18 cellular contexts compared by ENCODE assay signal in genomic region chr3:78161736-78162135, GRCh38.
DNase-seq lines count a peak whose midpoint lies in the region; ATAC-seq, FAIRE-seq and TF ChIP-seq lines count a peak whose summit lies in the region.
"Had no signal": no experiment of that assay in that cellular context is flagged by ENCODE, and none has a peak within 500 bp of the region (broad histone marks: within the 10 kb centered on the region; RNA-seq: fewer than 3 reads in every experiment).

No MANE protein-coding gene starts in this region.

- H3K4me3 ChIP-seq in H1 (ENCODE audit: extremely low read depth in 1 of 4, insufficient read depth in 2 of 4, low read depth in 3 of 4, low read length in 4 of 4) (no peak overlapping the region), trophoblast cell (ENCODE audit: low read depth, low read length) (no peak overlapping the region)

- H3K23ac ChIP-seq in H1 (ENCODE audit: insufficient read length) (no peak overlapping the region), trophoblast cell (ENCODE audit: low read length) (no peak overlapping the region)

- no peak overlapping the region for H3K4ac ChIP-seq in H1 (replicated peaks; ENCODE audit: insufficient read length, low read depth, low read length)
- H3K4ac ChIP-seq in trophoblast cell (ENCODE audit: low read depth, low read length) = no peak overlapping the region

- H2AK5ac ChIP-seq in H1 (ENCODE audit: low read depth, low read length) (no peak overlapping the region), trophoblast cell (ENCODE audit: low read length) (no peak overlapping the region)

- TF ChIP-seq CTCF in H1 (IDR thresholded peaks at IDR 0.05; ENCODE audit: control extremely low read depth in 1 of 3, insufficient read depth in 1 of 3, low read depth in 1 of 3, low read length in 3 of 3) = no peak

- H4K12ac ChIP-seq in trophoblast cell (ENCODE audit: low read depth, low read length) = no peak overlapping the region

- H4K5ac ChIP-seq in H1 (ENCODE audit: insufficient read length, low read depth, low read length) = no peak overlapping the region

- CTCF ChIA-PET in H1 (lab: Charles Lee; ENCODE audit: partially characterized antibody) = no interaction called here

- H2BK5ac ChIP-seq in H1 (ENCODE audit: low read depth, low read length) (no peak overlapping the region), trophoblast cell (ENCODE audit: low read depth, low read length, poor library complexity) (no peak overlapping the region)

- no peak overlapping the region for H2BK120ac ChIP-seq in H1 (replicated peaks; ENCODE audit: low read depth, low read length)
- peak overlapping the region; percentile 13 for H2BK120ac ChIP-seq in trophoblast cell (ENCODE audit: insufficient read depth, low read length, poor library complexity)

- H2BK20ac ChIP-seq in H1 (ENCODE audit: low read length) = no peak overlapping the region

- no peak overlapping the region for H3K56ac ChIP-seq in H1 (replicated peaks; ENCODE audit: insufficient read length, low read depth, low read length)

- H3K27me3 ChIP-seq in H1 (replicated peaks in 1 of 4; ENCODE audit: control insufficient read depth in 3 of 4, extremely low read depth in 1 of 4, insufficient read depth in 3 of 4, low read length in 3 of 4) (no peaks in the 10 kb centered on the region), trophoblast cell (ENCODE audit: insufficient read depth, low read length) (no peaks in the 10 kb centered on the region)

- H2AFZ ChIP-seq in H1 (ENCODE audit: low read length) (peak overlapping the region; percentile 12; the same call in 1 of the 2 replicates), trophoblast cell (ENCODE audit: insufficient read depth, low read length, poor library complexity) (no peak overlapping the region)

- H3K9me3 ChIP-seq in H1 (ENCODE audit: insufficient read depth in 2 of 2, low read depth in 1 of 2, low read length in 1 of 2) (no peaks in the 10 kb centered on the region), trophoblast cell (ENCODE audit: insufficient read depth, low read depth, low read length) (no peaks in the 10 kb centered on the region)

- H3K4me1 ChIP-seq in H1 (replicated peaks in 1 of 4; ENCODE audit: control insufficient read depth in 3 of 4, insufficient read depth in 4 of 4, low read length in 3 of 4) = no peaks in the 10 kb centered on the region
- H3K4me1 ChIP-seq in trophoblast cell (ENCODE audit: control insufficient read depth in 1 of 2, insufficient read depth in 2 of 2, low read length in 2 of 2) = no peaks in the 10 kb centered on the region

- no peaks in the 10 kb centered on the region; the same call in 1 of the 2 replicates for H3K23me2 ChIP-seq in H1 (ENCODE audit: low read depth, low read length)

- H2BK12ac ChIP-seq in H1 (ENCODE audit: low read depth, low read length) = no peak overlapping the region
- no peak overlapping the region for H2BK12ac ChIP-seq in trophoblast cell (ENCODE audit: low read length)

- no peaks in the 10 kb centered on the region for H4K20me1 ChIP-seq in H1 (replicated peaks in 1 of 2; ENCODE audit: control insufficient read depth in 1 of 2, insufficient read depth in 2 of 2, low read length in 2 of 2)

- POLR2A ChIA-PET in H1 (lab: Charles Lee; ENCODE audit: partially characterized antibody) = no interaction called here

- H4K8ac ChIP-seq in H1 (ENCODE audit: extremely low read depth, insufficient read depth, low read length) (no peak overlapping the region), trophoblast cell (ENCODE audit: low read depth, low read length) (peak overlapping the region; percentile 28)

- 82% methylated on average over 4 of the region's 4 CpGs; no CpG with 5 or more reads in 1 of the 2 experiments for WGBS in H1 (ENCODE audit: extremely low coverage in 1 of 2, insufficient coverage in 1 of 2, insufficient read length in 1 of 2, insufficient replicate concordance in 2 of 2, low coverage in 1 of 2, low lambda C conversion rate in 2 of 2, missing lambda C conversion rate in 1 of 2), 2 experiments
- no CpG with 5 or more reads among the region's 4 CpGs for WGBS in trophoblast cell (ENCODE audit: extremely low coverage, insufficient coverage, insufficient read length)

- H3K4me2 ChIP-seq in H1 (ENCODE audit: insufficient read depth in 1 of 2, low read depth in 2 of 2, low read length in 2 of 2) = no peak overlapping the region
- H3K4me2 ChIP-seq in trophoblast cell (ENCODE audit: low read length) = no peak overlapping the region

- FAIRE-seq in H1 (lab: Jason Lieb, UNC) = no peak
- FAIRE-seq: GM12892, GM18507 had no signal

- TF ChIP-seq POLR2A in H1 (IDR thresholded peaks at IDR 0.05; ENCODE audit: control extremely low read depth in 1 of 2, low read depth in 2 of 2, low read length in 2 of 2) = no peak

- H2BK15ac ChIP-seq in H1 (ENCODE audit: low read length) = no peak overlapping the region

- no peak overlapping the region for H4K91ac ChIP-seq in H1 (replicated peaks; ENCODE audit: insufficient read length, low read length)
- H4K91ac ChIP-seq in trophoblast cell (ENCODE audit: low read depth, low read length) = no peak overlapping the region

- ATAC-seq in GM19455 (IDR thresholded peaks at IDR 0.05; ENCODE audit: unreplicated experiment) = no peak

- H3K9ac ChIP-seq in H1 (replicated peaks in 1 of 4; ENCODE audit: extremely low read depth in 1 of 4, low read depth in 3 of 4, low read length in 3 of 4) = no peak overlapping the region
- H3K9ac ChIP-seq in trophoblast cell (ENCODE audit: low read length) = no peak overlapping the region

- H3K36me3 ChIP-seq in H1 (ENCODE audit: control insufficient read depth in 2 of 4, insufficient read depth in 4 of 4, low read length in 3 of 4) (no peaks in the 10 kb centered on the region), trophoblast cell (ENCODE audit: control insufficient read depth in 1 of 2, insufficient read depth in 2 of 2, low read length in 2 of 2) (no peaks in the 10 kb centered on the region)

- H3K27ac ChIP-seq in H1 (ENCODE audit: low read depth, low read length) (no peak overlapping the region), trophoblast cell (ENCODE audit: low read depth, low read length) (no peak overlapping the region)
- H3K27ac ChIP-seq: 22Rv1 had no signal

- no peaks in the 10 kb centered on the region for H3K79me1 ChIP-seq in H1 (ENCODE audit: low read depth, low read length)
- H3K79me1 ChIP-seq in trophoblast cell (ENCODE audit: low read length) = no peaks in the 10 kb centered on the region

- TF ChIP-seq RAD21 in H1 (IDR thresholded peaks at IDR 0.05 in 1 of 2, conservative IDR thresholded peaks at IDR 0.05 in 1 of 2; ENCODE audit: low read depth in 2 of 2, low read length in 2 of 2) = no peak

- H3K18ac ChIP-seq in H1 (ENCODE audit: extremely low read depth, low read length) (no peak overlapping the region), trophoblast cell (ENCODE audit: low read length) (no peak overlapping the region)

- no peak for TF ChIP-seq EP300 in H1 (IDR thresholded peaks at IDR 0.05; ENCODE audit: borderline replicate concordance in 1 of 2, low read depth in 2 of 2, low read length in 2 of 2)

- peak; percentile 50 for DNase-seq in DMS114 treated with DMSO at 0.1 percent for 48 hours (lab: John Stamatoyannopoulos, UW; ENCODE audit: unreplicated experiment)
- no peak for DNase-seq in H1 (ENCODE audit: low read depth in 1 of 2, low spot score in 2 of 2)
- DNase-seq in trophoblast cell = no peak
- no peak for DNase-seq in NOMO-1 (lab: John Stamatoyannopoulos, UW; ENCODE audit: unreplicated experiment in 2 of 2)
- DNase-seq in SIG-M5 (lab: John Stamatoyannopoulos, UW) = no peak
- DNase-seq: C1 segment of cervical spinal cord; Calu3; CD4-positive, alpha-beta memory T cell; COR-L47; DMS153; DND-41; GOT3; H7; HCEC 1CT had no signal

- no peaks in the 10 kb centered on the region for H3K79me2 ChIP-seq in H1 (ENCODE audit: control insufficient read depth in 1 of 2, insufficient read depth in 2 of 2, low read length in 2 of 2)
- no peaks in the 10 kb centered on the region for H3K79me2 ChIP-seq in trophoblast cell (ENCODE audit: control insufficient read depth, insufficient read depth, low read length, poor library complexity)

- H3K14ac ChIP-seq in H1 (ENCODE audit: insufficient read length) = no peak overlapping the region
- no peak overlapping the region for H3K14ac ChIP-seq in trophoblast cell (ENCODE audit: low read length)

TF ChIP-seq in H1, 55 proteins besides CTCF, POLR2A, EP300 and RAD21:
- TF ChIP-seq GTF2F1 (IDR thresholded peaks at IDR 0.05; ENCODE audit: borderline replicate concordance, low read depth, low read length) = no peak
- TF ChIP-seq E2F6 (IDR thresholded peaks at IDR 0.05) = no peak
- no peak for TF ChIP-seq SIRT6 (IDR thresholded peaks at IDR 0.05; ENCODE audit: low read length)
- no peak for TF ChIP-seq HDAC6 (IDR thresholded peaks at IDR 0.05; ENCODE audit: low read depth, low read length)
- no peak for TF ChIP-seq CTBP2 (IDR thresholded peaks at IDR 0.05; ENCODE audit: borderline replicate concordance, insufficient read depth, insufficient read length, low read length)
TF ChIP-seq in H1: peak in this region for 0.
